Comparison of ENCODE assay signal across 1 cellular context in genomic region chr5:111134080-111134479, GRCh38.
TF ChIP-seq lines count a peak whose summit lies in the region.

No MANE protein-coding gene starts in this region.

TF ChIP-seq in GM23338, 12 proteins besides CTCF, POLR2A, EP300 and RAD21 (continued from another document):
- TF ChIP-seq, protein P1, sequence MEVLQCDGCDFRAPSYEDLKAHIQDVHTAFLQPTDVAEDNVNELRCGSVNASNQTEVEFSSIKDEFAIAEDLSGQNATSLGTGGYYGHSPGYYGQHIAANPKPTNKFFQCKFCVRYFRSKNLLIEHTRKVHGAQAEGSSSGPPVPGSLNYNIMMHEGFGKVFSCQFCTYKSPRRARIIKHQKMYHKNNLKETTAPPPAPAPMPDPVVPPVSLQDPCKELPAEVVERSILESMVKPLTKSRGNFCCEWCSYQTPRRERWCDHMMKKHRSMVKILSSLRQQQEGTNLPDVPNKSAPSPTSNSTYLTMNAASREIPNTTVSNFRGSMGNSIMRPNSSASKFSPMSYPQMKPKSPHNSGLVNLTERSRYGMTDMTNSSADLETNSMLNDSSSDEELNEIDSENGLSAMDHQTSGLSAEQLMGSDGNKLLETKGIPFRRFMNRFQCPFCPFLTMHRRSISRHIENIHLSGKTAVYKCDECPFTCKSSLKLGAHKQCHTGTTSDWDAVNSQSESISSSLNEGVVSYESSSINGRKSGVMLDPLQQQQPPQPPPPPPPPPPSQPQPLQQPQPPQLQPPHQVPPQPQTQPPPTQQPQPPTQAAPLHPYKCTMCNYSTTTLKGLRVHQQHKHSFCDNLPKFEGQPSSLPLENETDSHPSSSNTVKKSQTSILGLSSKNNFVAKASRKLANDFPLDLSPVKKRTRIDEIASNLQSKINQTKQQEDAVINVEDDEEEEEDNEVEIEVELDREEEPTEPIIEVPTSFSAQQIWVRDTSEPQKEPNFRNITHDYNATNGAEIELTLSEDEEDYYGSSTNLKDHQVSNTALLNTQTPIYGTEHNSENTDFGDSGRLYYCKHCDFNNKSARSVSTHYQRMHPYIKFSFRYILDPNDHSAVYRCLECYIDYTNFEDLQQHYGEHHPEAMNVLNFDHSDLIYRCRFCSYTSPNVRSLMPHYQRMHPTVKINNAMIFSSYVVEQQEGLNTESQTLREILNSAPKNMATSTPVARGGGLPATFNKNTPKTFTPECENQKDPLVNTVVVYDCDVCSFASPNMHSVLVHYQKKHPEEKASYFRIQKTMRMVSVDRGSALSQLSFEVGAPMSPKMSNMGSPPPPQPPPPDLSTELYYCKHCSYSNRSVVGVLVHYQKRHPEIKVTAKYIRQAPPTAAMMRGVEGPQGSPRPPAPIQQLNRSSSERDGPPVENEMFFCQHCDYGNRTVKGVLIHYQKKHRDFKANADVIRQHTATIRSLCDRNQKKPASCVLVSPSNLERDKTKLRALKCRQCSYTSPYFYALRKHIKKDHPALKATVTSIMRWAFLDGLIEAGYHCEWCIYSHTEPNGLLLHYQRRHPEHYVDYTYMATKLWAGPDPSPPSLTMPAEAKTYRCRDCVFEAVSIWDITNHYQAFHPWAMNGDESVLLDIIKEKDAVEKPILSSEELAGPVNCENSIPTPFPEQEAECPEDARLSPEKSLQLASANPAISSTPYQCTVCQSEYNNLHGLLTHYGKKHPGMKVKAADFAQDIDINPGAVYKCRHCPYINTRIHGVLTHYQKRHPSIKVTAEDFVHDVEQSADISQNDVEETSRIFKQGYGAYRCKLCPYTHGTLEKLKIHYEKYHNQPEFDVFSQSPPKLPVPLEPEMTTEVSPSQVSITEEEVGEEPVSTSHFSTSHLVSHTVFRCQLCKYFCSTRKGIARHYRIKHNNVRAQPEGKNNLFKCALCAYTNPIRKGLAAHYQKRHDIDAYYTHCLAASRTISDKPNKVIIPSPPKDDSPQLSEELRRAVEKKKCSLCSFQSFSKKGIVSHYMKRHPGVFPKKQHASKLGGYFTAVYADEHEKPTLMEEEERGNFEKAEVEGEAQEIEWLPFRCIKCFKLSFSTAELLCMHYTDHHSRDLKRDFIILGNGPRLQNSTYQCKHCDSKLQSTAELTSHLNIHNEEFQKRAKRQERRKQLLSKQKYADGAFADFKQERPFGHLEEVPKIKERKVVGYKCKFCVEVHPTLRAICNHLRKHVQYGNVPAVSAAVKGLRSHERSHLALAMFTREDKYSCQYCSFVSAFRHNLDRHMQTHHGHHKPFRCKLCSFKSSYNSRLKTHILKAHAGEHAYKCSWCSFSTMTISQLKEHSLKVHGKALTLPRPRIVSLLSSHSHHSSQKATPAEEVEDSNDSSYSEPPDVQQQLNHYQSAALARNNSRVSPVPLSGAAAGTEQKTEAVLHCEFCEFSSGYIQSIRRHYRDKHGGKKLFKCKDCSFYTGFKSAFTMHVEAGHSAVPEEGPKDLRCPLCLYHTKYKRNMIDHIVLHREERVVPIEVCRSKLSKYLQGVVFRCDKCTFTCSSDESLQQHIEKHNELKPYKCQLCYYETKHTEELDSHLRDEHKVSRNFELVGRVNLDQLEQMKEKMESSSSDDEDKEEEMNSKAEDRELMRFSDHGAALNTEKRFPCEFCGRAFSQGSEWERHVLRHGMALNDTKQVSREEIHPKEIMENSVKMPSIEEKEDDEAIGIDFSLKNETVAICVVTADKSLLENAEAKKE (CRISPR knock-in tag; IDR thresholded peaks at IDR 0.05): no peak
- no peak for TF ChIP-seq STAT1 (IDR thresholded peaks at IDR 0.05; ENCODE audit: unreplicated experiment)
